Comparison of ENCODE assay signal across 1 cellular context in the genomic region with DNA sequence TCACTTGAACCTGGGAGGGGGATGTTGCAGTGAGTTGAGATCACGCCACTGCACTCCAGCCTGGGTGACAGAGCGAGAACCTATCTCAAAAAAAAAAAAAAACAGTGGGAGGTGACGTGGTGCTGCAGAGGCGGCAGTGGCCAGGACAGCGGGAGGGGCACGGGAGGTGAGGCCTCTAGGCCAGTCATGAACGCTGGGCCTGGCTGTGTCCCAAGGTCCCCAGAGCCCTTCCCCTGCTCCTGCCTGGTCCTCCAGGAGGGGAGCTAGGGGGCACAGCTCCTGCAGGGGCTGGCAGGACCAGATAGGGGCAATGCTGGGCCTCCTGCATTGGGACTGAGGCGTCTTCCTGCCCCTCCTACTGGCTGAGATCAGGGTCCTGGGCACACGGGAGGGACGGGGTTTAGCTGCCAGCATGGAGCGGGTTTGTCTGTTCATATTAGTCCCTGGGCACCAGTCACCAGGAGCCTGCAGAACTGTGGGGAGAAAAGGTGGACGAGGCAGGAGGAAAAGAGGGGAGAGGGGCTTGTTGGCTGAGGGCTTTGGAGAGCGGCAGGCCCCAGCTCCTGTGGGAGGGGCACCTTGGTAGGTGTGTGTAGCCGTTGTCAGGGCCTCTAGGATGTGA.
TF ChIP-seq lines count a peak whose summit lies in the region.

No MANE protein-coding gene starts in this region.

TF ChIP-seq in PFSK-1, 5 proteins besides CTCF, POLR2A, EP300 and RAD21 (continued from another document):
- TF ChIP-seq, protein P1, sequence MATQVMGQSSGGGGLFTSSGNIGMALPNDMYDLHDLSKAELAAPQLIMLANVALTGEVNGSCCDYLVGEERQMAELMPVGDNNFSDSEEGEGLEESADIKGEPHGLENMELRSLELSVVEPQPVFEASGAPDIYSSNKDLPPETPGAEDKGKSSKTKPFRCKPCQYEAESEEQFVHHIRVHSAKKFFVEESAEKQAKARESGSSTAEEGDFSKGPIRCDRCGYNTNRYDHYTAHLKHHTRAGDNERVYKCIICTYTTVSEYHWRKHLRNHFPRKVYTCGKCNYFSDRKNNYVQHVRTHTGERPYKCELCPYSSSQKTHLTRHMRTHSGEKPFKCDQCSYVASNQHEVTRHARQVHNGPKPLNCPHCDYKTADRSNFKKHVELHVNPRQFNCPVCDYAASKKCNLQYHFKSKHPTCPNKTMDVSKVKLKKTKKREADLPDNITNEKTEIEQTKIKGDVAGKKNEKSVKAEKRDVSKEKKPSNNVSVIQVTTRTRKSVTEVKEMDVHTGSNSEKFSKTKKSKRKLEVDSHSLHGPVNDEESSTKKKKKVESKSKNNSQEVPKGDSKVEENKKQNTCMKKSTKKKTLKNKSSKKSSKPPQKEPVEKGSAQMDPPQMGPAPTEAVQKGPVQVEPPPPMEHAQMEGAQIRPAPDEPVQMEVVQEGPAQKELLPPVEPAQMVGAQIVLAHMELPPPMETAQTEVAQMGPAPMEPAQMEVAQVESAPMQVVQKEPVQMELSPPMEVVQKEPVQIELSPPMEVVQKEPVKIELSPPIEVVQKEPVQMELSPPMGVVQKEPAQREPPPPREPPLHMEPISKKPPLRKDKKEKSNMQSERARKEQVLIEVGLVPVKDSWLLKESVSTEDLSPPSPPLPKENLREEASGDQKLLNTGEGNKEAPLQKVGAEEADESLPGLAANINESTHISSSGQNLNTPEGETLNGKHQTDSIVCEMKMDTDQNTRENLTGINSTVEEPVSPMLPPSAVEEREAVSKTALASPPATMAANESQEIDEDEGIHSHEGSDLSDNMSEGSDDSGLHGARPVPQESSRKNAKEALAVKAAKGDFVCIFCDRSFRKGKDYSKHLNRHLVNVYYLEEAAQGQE (IDR thresholded peaks at IDR 0.05; ENCODE audit: insufficient read depth in 1 of 2, low read depth in 2 of 2, low read length in 2 of 2): no peak
